ENCODE assay signal across 35 cellular contexts in the genomic region with DNA sequence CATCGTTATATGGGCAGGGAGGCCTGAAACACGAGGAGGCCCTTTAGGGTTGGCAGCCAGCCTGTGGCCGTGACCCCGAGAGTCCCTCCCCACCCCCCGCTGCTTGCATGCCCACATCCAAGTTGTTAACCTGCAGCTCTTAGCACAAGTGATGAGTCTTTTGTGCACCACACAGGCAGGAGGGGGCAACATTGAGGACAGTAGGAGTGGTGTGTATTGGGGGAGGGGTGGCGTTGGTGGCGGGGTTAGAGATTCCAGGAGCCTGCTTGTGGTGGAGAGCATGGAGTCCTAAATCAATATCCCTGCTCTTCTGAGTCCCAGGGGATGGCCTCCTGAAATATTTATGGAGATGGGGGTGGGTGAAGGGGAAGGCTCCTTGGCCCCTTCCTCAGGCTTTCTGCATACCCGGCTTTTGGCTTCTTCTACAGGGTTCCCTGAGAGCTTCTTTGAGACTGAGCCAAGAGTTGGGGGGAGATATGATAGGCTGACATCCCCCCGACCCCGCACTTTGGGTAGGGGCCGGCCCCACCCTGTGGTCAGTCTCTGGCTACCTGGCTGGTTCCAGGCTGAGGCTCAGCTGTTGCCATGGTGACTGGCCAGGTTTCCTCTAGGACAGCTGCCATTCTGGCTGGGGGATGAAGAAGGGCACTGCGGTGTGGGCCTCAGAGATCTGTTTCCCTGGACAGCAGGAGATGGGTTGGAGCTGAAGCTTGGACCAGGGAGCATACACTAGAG. TPM values are rescaled to one million over a fixed set of nuclear protein-coding genes. Genes with fewer than 3 reads are reported as not detected.
A peak's percentile ranks its signal among the peaks of the same experiment; 100 is the strongest.
DNase-seq lines count a peak whose midpoint lies in the region; ATAC-seq, FAIRE-seq and TF ChIP-seq lines count a peak whose summit lies in the region.
"Had no signal": no experiment of that assay in that cellular context is flagged by ENCODE, and none has a peak within 500 bp of the region (broad histone marks: within the 10 kb centered on the region; RNA-seq: fewer than 3 reads in every experiment).

No MANE protein-coding gene starts in this region.

- no peaks in the 10 kb centered on the region for H3K36me3 Mint-ChIP-seq in mesothelial cell of epicardium
- H3K36me3 Mint-ChIP-seq: activated naive CD8-positive, alpha-beta T cell; CD4-positive, alpha-beta memory T cell; IgD-negative memory B cell; immature natural killer cell; natural killer cell had no signal

- H3K27me3 ChIP-seq in BLaER1 treated with 17β-estradiol and CSF1 and Interleukin-3, amounts not matched to agents 10 nM and 100 nM: peaks cover 9 to 20% (median 15%) of the 10 kb centered on the region in 11 experiments
- H3K27me3 ChIP-seq in K562 (ENCODE audit: control insufficient read depth in 2 of 2, insufficient read depth in 2 of 2, low read length in 2 of 2) (peaks cover 25 to 59% of the 10 kb centered on the region in 2 experiments; a peak in 4 of 5 replicates), neural cell (ENCODE audit: insufficient read depth, low read depth, low read length) (no peaks in the 10 kb centered on the region)
- H3K27me3 ChIP-seq: breast epithelium, ovary had no signal

- POLR2A ChIA-PET in K562 (lab: Yijun Ruan, JAX): interaction anchor here (0.6 to 1.1 kb wide), 2 partner anchors 11 to 20 kb away, joined by 3 read pairs; no protein-coding TSS in a partner anchor

- no peaks in the 10 kb centered on the region for H3K9me3 ChIP-seq in BLaER1 treated with 17β-estradiol and CSF1 and Interleukin-3, amounts not matched to agents 10 nM and 100 nM (replicated peaks in 1 of 11)
- H3K9me3 ChIP-seq in K562 (replicated peaks; ENCODE audit: control insufficient read depth, insufficient read depth, low read depth, low read length): no peaks in the 10 kb centered on the region
- H3K9me3 ChIP-seq in neural cell (ENCODE audit: low read length): no peaks in the 10 kb centered on the region
- H3K9me3 ChIP-seq: breast epithelium, colonic mucosa, gastroesophageal sphincter, mucosa of descending colon, ovary had no signal

- no peak for ATAC-seq in K562
- ATAC-seq: gastroesophageal sphincter, HCT116, left cardiac atrium, mucosa of descending colon, natural killer cell, Panc1 had no signal

- H3K4me1 ChIP-seq in BLaER1 treated with 17β-estradiol and CSF1 and Interleukin-3, amounts not matched to agents 10 nM and 100 nM: peaks cover 4 to 62% (median 56%) of the 10 kb centered on the region in 10 experiments; a peak in 18 of 20 replicates
- H3K4me1 ChIP-seq in K562 (replicated peaks in 1 of 2; ENCODE audit: control insufficient read depth in 2 of 2, insufficient read depth in 2 of 2, low read length in 2 of 2): peaks cover 0 to 14% of the 10 kb centered on the region in 2 experiments; a peak in 2 of 5 replicates
- H3K4me1 ChIP-seq: breast epithelium had no signal

- H3K4me3 Mint-ChIP-seq in mesothelial cell of epicardium: no peak overlapping the region
- H3K4me3 Mint-ChIP-seq: activated CD8-positive, alpha-beta T cell treated with anti-CD3 and anti-CD28 coated beads, Interleukin-2, amount 10 ng/mL, durations not matched to agents 7 days and 5 days; activated naive CD8-positive, alpha-beta T cell; IgD-negative memory B cell; immature natural killer cell; natural killer cell had no signal

- H3F3A ChIP-seq in neural cell (ENCODE audit: insufficient read depth, low read length, poor library complexity, severe bottlenecking): no peaks in the 10 kb centered on the region

- TF ChIP-seq CTCF in K562 (IDR thresholded peaks at IDR 0.05 in 2 of 3, conservative IDR thresholded peaks at IDR 0.05 in 1 of 3; ENCODE audit: insufficient read depth in 2 of 3, low read depth in 1 of 3, low read length in 3 of 3) (no peak), neural cell (IDR thresholded peaks at IDR 0.05; ENCODE audit: poor library complexity, severe bottlenecking) (no peak), mesothelial cell of epicardium (IDR thresholded peaks at IDR 0.05; ENCODE audit: unreplicated experiment) (no peak)

- peaks cover 18% of the 10 kb centered on the region for H3K4me1 Mint-ChIP-seq in mesothelial cell of epicardium

- BruUV-seq in K562 (replicated peaks; lab: Mats Ljungman, UMichigan): no TSS peak

- TF ChIP-seq EP300 in K562 (IDR thresholded peaks at IDR 0.05; ENCODE audit: low read length) (no peak), neural cell (conservative IDR thresholded peaks at IDR 0.05; ENCODE audit: poor library complexity, severe bottlenecking) (no peak)

- H3K9me2 ChIP-seq in neural cell (ENCODE audit: insufficient read depth, low read length): no peaks in the 10 kb centered on the region

- peaks cover 0 to 79% (median 30%) of the 10 kb centered on the region in 11 experiments; a peak in 20 of 22 replicates for H4K20me1 ChIP-seq in BLaER1 treated with 17β-estradiol and CSF1 and Interleukin-3, amounts not matched to agents 10 nM and 100 nM
- H4K20me1 ChIP-seq in K562 (replicated peaks; ENCODE audit: control insufficient read depth, insufficient read depth, low read length) (peaks cover 18% of the 10 kb centered on the region), neural cell (ENCODE audit: insufficient read depth) (no peaks in the 10 kb centered on the region)

- no peak overlapping the region for H2AFZ ChIP-seq in K562 (ENCODE audit: low read depth, low read length)
- no peak overlapping the region for H2AFZ ChIP-seq in neural cell (ENCODE audit: low read depth, low read length)

- peak overlapping the region in 7 of 11 experiments; percentile 9 to 83 (median 59); a peak in 11 of 22 replicates for H3K4me2 ChIP-seq in BLaER1 treated with 17β-estradiol and CSF1 and Interleukin-3, amounts not matched to agents 10 nM and 100 nM
- H3K4me2 ChIP-seq in K562 (ENCODE audit: insufficient read depth, low read length) (no peak overlapping the region), neural cell (ENCODE audit: low read length) (no peak overlapping the region)

- in situ Hi-C loops in K562 (cut with MboI): no loop called here

- no peak overlapping the region for H3K27ac Mint-ChIP-seq in mesothelial cell of epicardium
- H3K27ac Mint-ChIP-seq: activated CD8-positive, alpha-beta T cell treated with anti-CD3 and anti-CD28 coated beads, Interleukin-2, amount 10 ng/mL, durations not matched to agents 7 days and 5 days; activated naive CD8-positive, alpha-beta T cell; natural killer cell had no signal

- H3K4me3 ChIP-seq in BLaER1 treated with 17β-estradiol and CSF1 and Interleukin-3, amounts not matched to agents 10 nM and 100 nM: no peak overlapping the region
- H3K4me3 ChIP-seq in K562 (no peak overlapping the region), neural cell (ENCODE audit: low read length) (peak overlapping the region; percentile 15)
- H3K4me3 ChIP-seq: breast epithelium, colonic mucosa, gastroesophageal sphincter, lung, mucosa of descending colon, ovary had no signal

- H3K79me2 ChIP-seq in K562 (ENCODE audit: control insufficient read depth, insufficient read depth, low read length) (no peaks in the 10 kb centered on the region), neural cell (replicated peaks; ENCODE audit: insufficient read depth, low read length) (peaks cover 6% of the 10 kb centered on the region)

- H3K9me3 Mint-ChIP-seq in mesothelial cell of epicardium: no peaks in the 10 kb centered on the region
- H3K9me3 Mint-ChIP-seq: CD4-positive, alpha-beta memory T cell; IgD-negative memory B cell; immature natural killer cell; natural killer cell had no signal

- CTCF ChIA-PET in K562 (lab: Yijun Ruan, JAX; ENCODE audit: low intra/inter-chr PET ratio): no interaction called here

- no peak overlapping the region for H3K9ac ChIP-seq in BLaER1 treated with 17β-estradiol and CSF1 and Interleukin-3, amounts not matched to agents 10 nM and 100 nM
- no peak overlapping the region for H3K9ac ChIP-seq in K562 (ENCODE audit: insufficient read depth in 1 of 2, low read depth in 2 of 2, low read length in 2 of 2)
- no peak overlapping the region for H3K9ac ChIP-seq in neural cell (ENCODE audit: low read length)

- no peak for FAIRE-seq in K562 (lab: Jason Lieb, UNC)
- FAIRE-seq: G401.6, small intestine had no signal

- TF ChIP-seq RAD21 in K562 (CRISPR knock-in tag; conservative IDR thresholded peaks at IDR 0.05 in 1 of 2, IDR thresholded peaks at IDR 0.05 in 1 of 2): no peak
- TF ChIP-seq RAD21 in neural cell (conservative IDR thresholded peaks at IDR 0.05): no peak

- peak; percentile 16 for DNase-seq in DMS79 treated with DMSO at 0.1 percent for 48 hours (lab: John Stamatoyannopoulos, UW)
- no peak for DNase-seq in DMS79 (lab: John Stamatoyannopoulos, UW)
- DNase-seq in K562 (ENCODE audit: extremely low read depth in 1 of 4, low spot score in 3 of 4): peak in 1 of 4 experiments; percentile 34
- no peak for DNase-seq in activated gamma-delta T cell (lab: John Stamatoyannopoulos, UW)
- DNase-seq in mesothelial cell of epicardium (ENCODE audit: low spot score in 2 of 2, unreplicated experiment in 2 of 2): no peak
- no peak for DNase-seq in stimulated activated naive CD4-positive, alpha-beta T cell treated with Interleukin-2 at 50 U/mL for 16 hours (lab: John Stamatoyannopoulos, UW)
- DNase-seq: activated CD8-positive, alpha-beta T cell treated with anti-CD3 and anti-CD28 coated beads, Interleukin-2, amount 10 ng/mL, durations not matched to agents 7 days and 5 days; activated effector memory CD4-positive, alpha-beta T cell treated with Interleukin-2 at 50 U/mL for 16 hours; CD4-positive, alpha-beta memory T cell; colonic mucosa; effector CD4-positive, alpha-beta T cell; immature natural killer cell; left cardiac atrium; mucosa of descending colon; natural killer cell; NCI-H1092; NCI-H187 treated with DMSO at 0.1 percent for 48 hours; NCI-H345; NCI-H69; ovary; Right ventricle myocardium superior; small intestine; stimulated activated naive CD4-positive, alpha-beta T cell had no signal

- no peak overlapping the region for H3K27ac ChIP-seq in BLaER1 treated with 17β-estradiol and CSF1 and Interleukin-3, amounts not matched to agents 10 nM and 100 nM
- H3K27ac ChIP-seq in K562 (ENCODE audit: extremely low read depth, low read depth, low read length) (no peak overlapping the region), neural cell (ENCODE audit: low read length) (no peak overlapping the region)
- H3K27ac ChIP-seq: breast epithelium, colonic mucosa, gastroesophageal sphincter, ovary had no signal

- peaks cover 0 to 8% (median 0%) of the 10 kb centered on the region in 11 experiments; a peak in 8 of 22 replicates for H3K36me3 ChIP-seq in BLaER1 treated with 17β-estradiol and CSF1 and Interleukin-3, amounts not matched to agents 10 nM and 100 nM
- H3K36me3 ChIP-seq in K562 (ENCODE audit: control insufficient read depth, insufficient read depth, low read length): no peaks in the 10 kb centered on the region
- H3K36me3 ChIP-seq in neural cell (ENCODE audit: insufficient read depth, low read length): no peaks in the 10 kb centered on the region
- H3K36me3 ChIP-seq: breast epithelium, colonic mucosa, gastroesophageal sphincter, ovary had no signal

- no peak for TF ChIP-seq POLR2A in K562 (conservative IDR thresholded peaks at IDR 0.05)

- H3K27me3 Mint-ChIP-seq in mesothelial cell of epicardium (ENCODE audit: low read depth): peaks cover 40% of the 10 kb centered on the region

- intact Hi-C loops in K562 (cut with micrococcal nuclease): no loop called here

- WGBS in K562 (ENCODE audit: insufficient coverage, low coverage, missing lambda C conversion rate): 8% methylated on average over 10 of the region's 12 CpGs

- no peaks in the 10 kb centered on the region for H3K9me1 ChIP-seq in K562 (ENCODE audit: control insufficient read depth, insufficient read depth, low read length)

RNA-seq across cellular contexts. Expression of gene CHRNB2, which starts 5.0 kb away (rescaled TPM):
- total RNA-seq in K562 (2011; cell fraction: chromatin; rRNA removed; ENCODE audit: low replicate concordance): not detected in 2 replicates
- not detected in 2 replicates for total RNA-seq in K562 (2011; cell fraction: nucleolus; rRNA removed)
- total RNA-seq in K562 (2011; cell fraction: nucleoplasm; rRNA removed): not detected in 2 replicates
- total RNA-seq in K562 (2014; rRNA removed) (not detected in 2 replicates), K562 (2014; rRNA removed; fragmentation: Illumina TruSeq; extraction: Trizol) (not detected in 2 replicates), K562 (2015; rRNA removed; fragmentation: Illumina TruSeq; extraction: Trizol) (not detected in 2 replicates), K562 (2021) (not detected in 2 replicates), mesothelial cell of epicardium (0.31 to 0.58 TPM (median 0.45 TPM) in 3 replicates)
- polyA plus RNA-seq in K562 (2011; rRNA removed) (not detected in 2 replicates), K562 (2014; fragmentation: Illumina TruSeq; extraction: Trizol) (not detected in 2 replicates), K562 (2014; fragmentation: Nextera tagmentation; extraction: Ambion mirVana) (under 1 TPM in 1 of 2 experiments, not detected in 1; 0.01 TPM), K562 (2014; rRNA removed) (not detected in 2 replicates), neural cell (15.5 and 18.2 TPM in 2 replicates)
- polyA plus RNA-seq in K562 (2011; cell fraction: cytosol; rRNA removed): not detected in 2 replicates
- not detected in 2 replicates for polyA plus RNA-seq in K562 (2011; cell fraction: nucleus; rRNA removed)
- polyA plus RNA-seq in K562 (2012): 0.03 and 0.07 TPM in 2 replicates
- polyA minus RNA-seq in K562 (2011; rRNA and poly(A)+ RNA removed): not detected in 2 replicates
- not detected in 2 replicates for polyA minus RNA-seq in K562 (2011; cell fraction: cytosol; rRNA and poly(A)+ RNA removed)
- 0.11 TPM in 1 of 2 replicates, not detected in the other for polyA minus RNA-seq in K562 (2011; cell fraction: nucleus; rRNA and poly(A)+ RNA removed)
- 42.7 and 45.8 TPM in 2 replicates for polyA minus RNA-seq in neural cell
- total RNA-seq: A172; activated CD8-positive, alpha-beta T cell treated with anti-CD3 and anti-CD28 coated beads, Interleukin-2, amount 10 ng/mL, durations not matched to agents 7 days and 5 days; CD4-positive, alpha-beta memory T cell; natural killer cell; Right ventricle myocardium superior; T-helper 2 cell treated with Interferon-gamma antibody and Interleukin-4, amounts not matched to agents 100 ng/mL and 5 ng/mL, for 36 hours had no signal
- polyA plus RNA-seq: CD4-positive, alpha-beta memory T cell had no signal

RNA-seq across cellular contexts. Expression of gene UBE2Q1, which starts 14.1 kb away (rescaled TPM):
- 32.4 and 54.0 TPM in 2 replicates for total RNA-seq in K562 (2011; cell fraction: chromatin; rRNA removed; ENCODE audit: low replicate concordance)
- 26.2 and 28.7 TPM in 2 replicates for total RNA-seq in K562 (2011; cell fraction: nucleolus; rRNA removed)
- 24.3 and 36.3 TPM in 2 replicates for total RNA-seq in K562 (2011; cell fraction: nucleoplasm; rRNA removed)
- 21.6 and 25.2 TPM in 2 replicates for total RNA-seq in K562 (2014; rRNA removed)
- total RNA-seq in K562 (2014; rRNA removed; fragmentation: Illumina TruSeq; extraction: Trizol): 28.5 and 32.1 TPM in 2 replicates
- 31.6 and 33.2 TPM in 2 replicates for total RNA-seq in K562 (2015; rRNA removed; fragmentation: Illumina TruSeq; extraction: Trizol)
- 58.8 and 62.4 TPM in 2 replicates for total RNA-seq in K562 (2021)
- 14.2 and 17.7 TPM in 2 replicates for polyA plus RNA-seq in K562 (2011; rRNA removed)
- 5.4 and 7.9 TPM in 2 replicates for polyA plus RNA-seq in K562 (2011; cell fraction: cytosol; rRNA removed)
- polyA plus RNA-seq in K562 (2011; cell fraction: nucleus; rRNA removed): 33.8 and 37.6 TPM in 2 replicates
- polyA plus RNA-seq in K562 (2012): 43.5 and 51.3 TPM in 2 replicates
- polyA plus RNA-seq in K562 (2014; fragmentation: Illumina TruSeq; extraction: Trizol): 39.0 and 48.3 TPM in 2 replicates
- polyA plus RNA-seq in K562 (2014; fragmentation: Nextera tagmentation; extraction: Ambion mirVana): 10 to 100 TPM in 1 of 2 experiments, 1 to 10 TPM in 1; 8.0 to 10.6 TPM
- polyA plus RNA-seq in K562 (2014; rRNA removed): 17.9 and 27.6 TPM in 2 replicates
- polyA minus RNA-seq in K562 (2011; rRNA and poly(A)+ RNA removed): 8.3 and 8.9 TPM in 2 replicates
- 12.8 and 15.7 TPM in 2 replicates for polyA minus RNA-seq in K562 (2011; cell fraction: cytosol; rRNA and poly(A)+ RNA removed)
- 12.1 and 22.4 TPM in 2 replicates for polyA minus RNA-seq in K562 (2011; cell fraction: nucleus; rRNA and poly(A)+ RNA removed)
- 61.1 and 103 TPM in 2 replicates for polyA plus RNA-seq in neural cell
- 43.4 and 44.3 TPM in 2 replicates for polyA minus RNA-seq in neural cell
- total RNA-seq in mesothelial cell of epicardium: 56.8 to 60.1 TPM (median 57.6 TPM) in 3 replicates

RNA-seq across cellular contexts. Expression of gene ADAR, which starts 35.4 kb away (rescaled TPM):
- 167 and 223 TPM in 2 replicates for total RNA-seq in K562 (2011; cell fraction: chromatin; rRNA removed; ENCODE audit: low replicate concordance)
- 128 and 132 TPM in 2 replicates for total RNA-seq in K562 (2011; cell fraction: nucleolus; rRNA removed)
- total RNA-seq in K562 (2011; cell fraction: nucleoplasm; rRNA removed): 127 and 128 TPM in 2 replicates
- 48.0 and 53.6 TPM in 2 replicates for total RNA-seq in K562 (2014; rRNA removed)
- 60.2 and 63.6 TPM in 2 replicates for total RNA-seq in K562 (2014; rRNA removed; fragmentation: Illumina TruSeq; extraction: Trizol)
- 66.2 and 68.0 TPM in 2 replicates for total RNA-seq in K562 (2015; rRNA removed; fragmentation: Illumina TruSeq; extraction: Trizol)
- total RNA-seq in K562 (2021): 94.2 and 96.9 TPM in 2 replicates
- 117 and 123 TPM in 2 replicates for polyA plus RNA-seq in K562 (2011; rRNA removed)
- 62.0 and 83.9 TPM in 2 replicates for polyA plus RNA-seq in K562 (2011; cell fraction: cytosol; rRNA removed)
- polyA plus RNA-seq in K562 (2011; cell fraction: nucleus; rRNA removed): 176 and 229 TPM in 2 replicates
- 45.6 and 52.9 TPM in 2 replicates for polyA plus RNA-seq in K562 (2012)
- polyA plus RNA-seq in K562 (2014; fragmentation: Illumina TruSeq; extraction: Trizol): 67.0 and 75.9 TPM in 2 replicates
- 10 to 100 TPM; 30.1 to 41.2 TPM for polyA plus RNA-seq in K562 (2014; fragmentation: Nextera tagmentation; extraction: Ambion mirVana)
- 46.3 and 51.3 TPM in 2 replicates for polyA plus RNA-seq in K562 (2014; rRNA removed)
- 157 and 202 TPM in 2 replicates for polyA minus RNA-seq in K562 (2011; rRNA and poly(A)+ RNA removed)
- polyA minus RNA-seq in K562 (2011; cell fraction: cytosol; rRNA and poly(A)+ RNA removed): 61.0 and 68.0 TPM in 2 replicates
- 58.7 and 108 TPM in 2 replicates for polyA minus RNA-seq in K562 (2011; cell fraction: nucleus; rRNA and poly(A)+ RNA removed)
- polyA plus RNA-seq in neural cell: 51.4 and 59.3 TPM in 2 replicates
- 136 and 139 TPM in 2 replicates for polyA minus RNA-seq in neural cell
- total RNA-seq in mesothelial cell of epicardium: 224 to 232 TPM (median 229 TPM) in 3 replicates

Comparison
In these comparisons a context has a peak if more than half of its experiments do, and no peak if none do; other contexts are left out.
1. H3K4me2 ChIP-seq: peak in BLaER1 treated with 17β-estradiol and CSF1 and Interleukin-3, amounts not matched to agents 10 nM and 100 nM (7 of 11); none in K562 (single experiment) and neural cell (single experiment).